In genomic region chr4:41332666-41333065, GRCh38 we compare ENCODE assay signal across 28 cellular contexts.
"Had no signal": no experiment of that assay in that cellular context is flagged by ENCODE, and none has a peak within 500 bp of the region (broad histone marks: within the 10 kb centered on the region; RNA-seq: fewer than 3 reads in every experiment).

No MANE protein-coding gene starts in this region.

- ATAC-seq: activated naive CD4-positive, alpha-beta T cell treated with anti-CD3 and anti-CD28 coated beads, Interleukin-2, amount 50 U/mL, for 72 hours; activated T-cell treated with anti-CD3 and anti-CD28 coated beads, Interleukin-2, amount 50 U/mL, for 72 hours; body of pancreas; gastroesophageal sphincter; left cardiac atrium; left ventricle myocardium superior; naive thymus-derived CD4-positive, alpha-beta T cell; sciatic nerve; upper lobe of right lung had no signal

- H3K79me2 ChIP-seq: hepatocyte had no signal

- H3K9me3 ChIP-seq: body of pancreas, gastroesophageal sphincter, ovary, prostate gland, thyroid gland, upper lobe of right lung had no signal

- H3K27ac ChIP-seq: body of pancreas, gastroesophageal sphincter, hepatocyte, ovary, prostate gland, skin epidermis, upper lobe of right lung had no signal

- H3K36me3 Mint-ChIP-seq: activated naive CD4-positive, alpha-beta T cell treated with anti-CD3 and anti-CD28 coated beads, Interleukin-2, amount 50 U/mL, for 72 hours; naive thymus-derived CD4-positive, alpha-beta T cell had no signal

- H3K9me3 Mint-ChIP-seq: activated T-cell treated with anti-CD3 and anti-CD28 coated beads, Interleukin-2, amount 50 U/mL, for 72 hours; stimulated activated naive CD8-positive, alpha-beta T cell treated with anti-CD3 and anti-CD28 coated beads, Interleukin-15, Interleukin-2, amounts not matched to agents 100 ng/mL and 50 ng/mL, for 24 hours had no signal

- H3K4me3 ChIP-seq: body of pancreas, gastroesophageal sphincter, hepatocyte, ovary, prostate gland, skin epidermis, thyroid gland, upper lobe of right lung had no signal

- H3K27ac Mint-ChIP-seq: activated naive CD4-positive, alpha-beta T cell treated with anti-CD3 and anti-CD28 coated beads, Interleukin-2, amount 50 U/mL, for 72 hours; activated T-cell treated with anti-CD3 and anti-CD28 coated beads, Interleukin-2, amount 50 U/mL, for 72 hours; naive thymus-derived CD4-positive, alpha-beta T cell; stimulated activated naive CD8-positive, alpha-beta T cell treated with anti-CD3 and anti-CD28 coated beads, Interleukin-15, Interleukin-2, amounts not matched to agents 100 ng/mL and 50 ng/mL, for 24 hours had no signal

- H3K4me1 ChIP-seq: gastroesophageal sphincter had no signal

- H3K36me3 ChIP-seq: gastroesophageal sphincter, ovary, prostate gland, thyroid gland, upper lobe of right lung had no signal

- H3K27me3 ChIP-seq: body of pancreas, gastroesophageal sphincter, hepatocyte, ovary, thyroid gland, upper lobe of right lung had no signal

- DNase-seq: activated CD4-positive, alpha-beta T cell treated with anti-CD3 and anti-CD28 coated beads for 4 hours; activated CD4-positive, alpha-beta T cell treated with anti-CD3 and anti-CD28 coated beads, Interleukin-2, amount 50 U/mL, for 4 hours; activated CD4-positive, CD25-positive, alpha-beta regulatory T cell; activated naive CD4-positive, alpha-beta T cell; activated T-cell treated with anti-CD3 and anti-CD28 coated beads for 4 hours; activated T-cell treated with anti-CD3 and anti-CD28 coated beads, Interleukin-2, amount 50 U/mL, for 72 hours; body of pancreas; effector CD8-positive, alpha-beta T cell; left cardiac atrium; left ventricle myocardium superior; mammary epithelial cell; midbrain; naive thymus-derived CD4-positive, alpha-beta T cell; ovary; retina; stimulated activated CD4-positive, alpha-beta T cell treated with anti-CD3 and anti-CD28 coated beads, Interleukin-12 subunit alpha, Interleukin-12 subunit beta, amount 100 ng/mL, for 4 hours; stimulated activated CD4-positive, alpha-beta T cell treated with anti-CD3 and anti-CD28 coated beads, Interleukin-4, amount 100 ng/mL, for 1 hour; substantia nigra; T-helper 2 cell; upper lobe of right lung had no signal

- H3K4me1 Mint-ChIP-seq: naive thymus-derived CD4-positive, alpha-beta T cell had no signal

- H3K4me3 Mint-ChIP-seq: activated T-cell treated with anti-CD3 and anti-CD28 coated beads, Interleukin-2, amount 50 U/mL, for 72 hours; naive thymus-derived CD4-positive, alpha-beta T cell; stimulated activated naive CD8-positive, alpha-beta T cell treated with anti-CD3 and anti-CD28 coated beads, Interleukin-15, Interleukin-2, amounts not matched to agents 100 ng/mL and 50 ng/mL, for 24 hours had no signal

- H2AFZ ChIP-seq: hepatocyte had no signal

- H3K4me2 ChIP-seq: hepatocyte had no signal
